ENCODE assay signal across 28 cellular contexts in the genomic region with DNA sequence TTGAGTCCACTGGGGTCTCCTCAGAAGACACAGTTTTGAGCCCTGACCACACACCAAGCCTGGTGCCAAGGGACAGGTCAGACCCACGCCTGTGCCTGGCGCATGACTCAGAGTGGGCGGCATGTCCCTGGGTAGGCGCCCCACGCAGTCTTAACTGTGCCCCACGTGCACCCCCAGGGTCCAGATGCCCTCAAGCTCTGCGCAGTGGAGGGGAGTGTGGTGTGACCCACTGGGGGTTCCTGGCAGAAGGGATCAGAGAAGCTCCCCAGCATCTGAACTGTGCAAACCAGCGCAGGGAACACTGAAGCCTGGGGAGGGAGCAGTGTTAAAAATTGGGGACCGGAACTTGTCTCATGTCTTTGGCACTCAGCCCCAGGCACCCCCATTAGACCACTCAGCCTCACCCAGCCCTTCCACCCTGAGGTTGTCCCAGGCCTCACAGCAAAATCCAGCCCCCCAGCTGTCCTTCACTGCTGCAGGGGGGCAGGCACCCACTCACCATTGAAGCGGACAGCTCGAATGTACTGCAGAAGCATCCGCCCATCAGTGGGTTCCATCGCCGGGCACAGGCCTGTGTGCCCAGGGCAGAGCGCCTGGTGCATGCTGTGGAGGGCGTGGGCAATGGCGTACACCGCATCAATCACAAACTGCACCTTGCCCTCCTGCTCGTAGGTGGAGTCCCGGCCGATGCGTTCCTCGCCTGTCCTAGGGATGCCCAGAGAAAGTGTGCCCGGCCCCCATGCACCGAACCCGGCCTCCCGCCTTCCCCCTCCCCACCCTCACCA. TPM values are rescaled to one million over a fixed set of nuclear protein-coding genes. Genes with fewer than 3 reads are reported as not detected.
"Had no signal": no experiment of that assay in that cellular context is flagged by ENCODE, and none has a peak within 500 bp of the region (broad histone marks: within the 10 kb centered on the region; RNA-seq: fewer than 3 reads in every experiment).

No MANE protein-coding gene starts in this region.

- H3K4me1 Mint-ChIP-seq: endodermal cell, mesothelial cell of epicardium had no signal

- H3K27ac Mint-ChIP-seq: effector memory CD8-positive, alpha-beta T cell; endodermal cell; mesothelial cell of epicardium had no signal

- ATAC-seq: effector memory CD8-positive, alpha-beta T cell; esophagus mucosa; gastrocnemius medialis; heart right ventricle; left cardiac atrium; left lung; left ventricle myocardium superior; mucosa of descending colon had no signal

- H3K4me1 ChIP-seq: esophagus squamous epithelium, gastrocnemius medialis, heart right ventricle, left lung had no signal

- H3K4me3 Mint-ChIP-seq: effector memory CD8-positive, alpha-beta T cell; endodermal cell; mesothelial cell of epicardium had no signal

- H3K27ac ChIP-seq: coronary artery, dorsolateral prefrontal cortex, epithelial cell of prostate, esophagus squamous epithelium, gastrocnemius medialis, heart right ventricle, left lung had no signal

- H3K36me3 ChIP-seq: esophagus squamous epithelium, gastrocnemius medialis, heart right ventricle, left lung had no signal

- H3K4me3 ChIP-seq: coronary artery, dorsolateral prefrontal cortex, esophagus squamous epithelium, gastrocnemius medialis, heart right ventricle, left lung, mucosa of descending colon had no signal

- H3K9me3 ChIP-seq: gastrocnemius medialis had no signal

- DNase-seq: dermis blood vessel endothelial cell; dorsolateral prefrontal cortex; effector CD8-positive, alpha-beta T cell; effector memory CD8-positive, alpha-beta T cell; endodermal cell; erythroblast; esophagus squamous epithelium; foreskin fibroblast; foreskin melanocyte; gastrocnemius medialis; glutamatergic neuron; heart right ventricle; hippocampal formation; left cardiac atrium; left ventricle myocardium superior; mesenchymal stem cell; mucosa of descending colon had no signal

RNA-seq across cellular contexts. Expression of a gene that starts 6.5 kb away (rescaled TPM):
- total RNA-seq: dermis blood vessel endothelial cell, endodermal cell, esophagus mucosa, esophagus squamous epithelium, gastrocnemius medialis, glomerular endothelial cell, heart right ventricle, kidney epithelial cell, left cardiac atrium, left lung, left ventricle myocardium superior, lower leg skin, lung microvascular endothelial cell, mesenteric fat pad, mesothelial cell of epicardium, mucosa of descending colon had no signal
- polyA plus RNA-seq: heart right ventricle, keratinocyte had no signal
